In genomic region chr15:74782596-74783071, GRCh38 we compare ENCODE assay signal across 8 cellular contexts. TPM values are rescaled to one million over a fixed set of nuclear protein-coding genes. Genes with fewer than 3 reads are reported as not detected.
DNase-seq lines count a peak whose midpoint lies in the region; ATAC-seq and TF ChIP-seq lines count a peak whose summit lies in the region.

No MANE protein-coding gene starts in this region.

- H2AFZ ChIP-seq in OCI-LY1 (ENCODE audit: low read length), result no peak overlapping the region
- H2AFZ ChIP-seq in neural cell (ENCODE audit: low read depth, low read length), result no peak overlapping the region

- H4K20me1 ChIP-seq in OCI-LY1 (ENCODE audit: insufficient read depth, low read length) (no peaks in the 10 kb centered on the region), neural cell (ENCODE audit: insufficient read depth) (peaks cover 5% of the 10 kb centered on the region)

- TF ChIP-seq EP300 in neural cell (conservative IDR thresholded peaks at IDR 0.05; ENCODE audit: poor library complexity, severe bottlenecking), result no peak

- no peaks in the 10 kb centered on the region for H3K27me3 ChIP-seq in CD4-positive, CD25-positive, alpha-beta regulatory T cell (ENCODE audit: control insufficient read depth, insufficient read depth, low read length)
- H3K27me3 ChIP-seq in OCI-LY1 (ENCODE audit: insufficient read depth, low read length) (no peaks in the 10 kb centered on the region), endocrine pancreas (ENCODE audit: control insufficient read depth, insufficient read depth, low read length) (no peaks in the 10 kb centered on the region), neural cell (ENCODE audit: insufficient read depth, low read depth, low read length) (no peaks in the 10 kb centered on the region)

- peaks cover 11% of the 10 kb centered on the region for H3K27me3 Mint-ChIP-seq in CD4-positive, CD25-positive, alpha-beta regulatory T cell

- H3K4me1 ChIP-seq in CD4-positive, CD25-positive, alpha-beta regulatory T cell (ENCODE audit: control insufficient read depth, insufficient read depth, low read length, poor library complexity, severe bottlenecking), result peaks cover 90% of the 10 kb centered on the region
- H3K4me1 ChIP-seq in OCI-LY1 (ENCODE audit: insufficient read depth, low read length, severe bottlenecking) (peaks cover 87% of the 10 kb centered on the region), endocrine pancreas (ENCODE audit: control insufficient read depth, insufficient read depth, low read length) (no peaks in the 10 kb centered on the region)

- TF ChIP-seq CTCF in OCI-LY1 (IDR thresholded peaks at IDR 0.05; ENCODE audit: low read length) (no peak), neural cell (IDR thresholded peaks at IDR 0.05; ENCODE audit: poor library complexity, severe bottlenecking) (no peak), GM20000 (IDR thresholded peaks at IDR 0.05; ENCODE audit: extremely low read depth, missing control alignments) (no peak)

- no peaks in the 10 kb centered on the region for H3K9me3 Mint-ChIP-seq in CD4-positive, CD25-positive, alpha-beta regulatory T cell

- H3F3A ChIP-seq in OCI-LY1 (ENCODE audit: insufficient read depth, low read length) (peaks cover 35% of the 10 kb centered on the region), neural cell (ENCODE audit: insufficient read depth, low read length, poor library complexity, severe bottlenecking) (no peaks in the 10 kb centered on the region)

- DNase-seq in CD4-positive, CD25-positive, alpha-beta regulatory T cell, result no peak
- DNase-seq in DMS79 (lab: John Stamatoyannopoulos, UW) (no peak), GM20000 (ENCODE audit: low spot score) (no peak)

- no peaks in the 10 kb centered on the region for H3K9me2 ChIP-seq in OCI-LY1 (ENCODE audit: low read depth, low read length)
- H3K9me2 ChIP-seq in neural cell (ENCODE audit: insufficient read depth, low read length), result no peaks in the 10 kb centered on the region

- peak overlapping the region; percentile 89 to 95 (median 94) for H3K4me3 Mint-ChIP-seq in CD4-positive, CD25-positive, alpha-beta regulatory T cell

- H3K4me3 ChIP-seq in CD4-positive, CD25-positive, alpha-beta regulatory T cell (ENCODE audit: low read depth, low read length), result peak overlapping the region; percentile 85
- H3K4me3 ChIP-seq in OCI-LY1 (ENCODE audit: low read depth, low read length, poor library complexity, severe bottlenecking) (peak overlapping the region; percentile 97), endocrine pancreas (ENCODE audit: control insufficient read depth, insufficient read depth, low read length) (peak overlapping the region; percentile 44), neural cell (ENCODE audit: low read length) (peak overlapping the region; percentile 73)

- TF ChIP-seq RAD21 in neural cell (conservative IDR thresholded peaks at IDR 0.05), result no peak

- H3K9ac ChIP-seq in OCI-LY1 (ENCODE audit: low read length), result peak overlapping the region; percentile 99
- peak overlapping the region; percentile 84 for H3K9ac ChIP-seq in endocrine pancreas (ENCODE audit: control insufficient read depth, insufficient read depth, low read length)
- peak overlapping the region; percentile 81 for H3K9ac ChIP-seq in neural cell (ENCODE audit: low read length)

- H3K9me3 ChIP-seq in CD4-positive, CD25-positive, alpha-beta regulatory T cell (ENCODE audit: control insufficient read depth in 2 of 2, low read length in 2 of 2), result no peaks in the 10 kb centered on the region
- H3K9me3 ChIP-seq in OCI-LY1 (ENCODE audit: low read length) (no peaks in the 10 kb centered on the region), endocrine pancreas (ENCODE audit: control insufficient read depth, low read length) (no peaks in the 10 kb centered on the region), neural cell (ENCODE audit: low read length) (no peaks in the 10 kb centered on the region)

- H3K4me1 Mint-ChIP-seq in CD4-positive, CD25-positive, alpha-beta regulatory T cell, result peaks cover 23 to 75% (median 47%) of the 10 kb centered on the region in 4 donors

- H3K4me2 ChIP-seq in OCI-LY1 (ENCODE audit: low read length), result peak overlapping the region; percentile 97
- peak overlapping the region; percentile 94 for H3K4me2 ChIP-seq in neural cell (ENCODE audit: low read length)

- H3K27ac Mint-ChIP-seq in CD4-positive, CD25-positive, alpha-beta regulatory T cell, result peak overlapping the region; percentile 92 to 100 (median 97)

- H3K27ac ChIP-seq in CD4-positive, CD25-positive, alpha-beta regulatory T cell (ENCODE audit: insufficient read depth, low read length, poor library complexity, severe bottlenecking), result peak overlapping the region; percentile 95
- H3K27ac ChIP-seq in OCI-LY1 (ENCODE audit: low read depth, low read length, poor library complexity, severe bottlenecking) (peak overlapping the region; percentile 99), neural cell (ENCODE audit: low read length) (no peak overlapping the region)

- H3K79me2 ChIP-seq in OCI-LY1 (ENCODE audit: insufficient read depth, low read length) (peaks cover 22% of the 10 kb centered on the region), neural cell (replicated peaks; ENCODE audit: insufficient read depth, low read length) (peaks cover 39% of the 10 kb centered on the region)

- H3K36me3 Mint-ChIP-seq in CD4-positive, CD25-positive, alpha-beta regulatory T cell, result peaks cover 13% of the 10 kb centered on the region

- ATAC-seq in CD4-positive, CD25-positive, alpha-beta regulatory T cell (ENCODE audit: low read depth in 2 of 2), result no peak
- ATAC-seq in HG03025 (IDR thresholded peaks at IDR 0.05; ENCODE audit: low FRiP score, unreplicated experiment) (no peak), HG03196 (IDR thresholded peaks at IDR 0.05; ENCODE audit: unreplicated experiment) (no peak)

- H3K36me3 ChIP-seq in CD4-positive, CD25-positive, alpha-beta regulatory T cell (ENCODE audit: control insufficient read depth, insufficient read depth, low read length), result no peaks in the 10 kb centered on the region
- H3K36me3 ChIP-seq in OCI-LY1 (ENCODE audit: insufficient read depth, low read length) (peaks cover 35% of the 10 kb centered on the region; the same call in 1 of the 2 replicates), endocrine pancreas (ENCODE audit: control insufficient read depth, insufficient read depth, low read length) (no peaks in the 10 kb centered on the region), neural cell (ENCODE audit: insufficient read depth, low read length) (no peaks in the 10 kb centered on the region)

TF ChIP-seq in neural cell, 6 proteins besides CTCF, POLR2A, EP300 and RAD21:
- TF ChIP-seq, protein P1, sequence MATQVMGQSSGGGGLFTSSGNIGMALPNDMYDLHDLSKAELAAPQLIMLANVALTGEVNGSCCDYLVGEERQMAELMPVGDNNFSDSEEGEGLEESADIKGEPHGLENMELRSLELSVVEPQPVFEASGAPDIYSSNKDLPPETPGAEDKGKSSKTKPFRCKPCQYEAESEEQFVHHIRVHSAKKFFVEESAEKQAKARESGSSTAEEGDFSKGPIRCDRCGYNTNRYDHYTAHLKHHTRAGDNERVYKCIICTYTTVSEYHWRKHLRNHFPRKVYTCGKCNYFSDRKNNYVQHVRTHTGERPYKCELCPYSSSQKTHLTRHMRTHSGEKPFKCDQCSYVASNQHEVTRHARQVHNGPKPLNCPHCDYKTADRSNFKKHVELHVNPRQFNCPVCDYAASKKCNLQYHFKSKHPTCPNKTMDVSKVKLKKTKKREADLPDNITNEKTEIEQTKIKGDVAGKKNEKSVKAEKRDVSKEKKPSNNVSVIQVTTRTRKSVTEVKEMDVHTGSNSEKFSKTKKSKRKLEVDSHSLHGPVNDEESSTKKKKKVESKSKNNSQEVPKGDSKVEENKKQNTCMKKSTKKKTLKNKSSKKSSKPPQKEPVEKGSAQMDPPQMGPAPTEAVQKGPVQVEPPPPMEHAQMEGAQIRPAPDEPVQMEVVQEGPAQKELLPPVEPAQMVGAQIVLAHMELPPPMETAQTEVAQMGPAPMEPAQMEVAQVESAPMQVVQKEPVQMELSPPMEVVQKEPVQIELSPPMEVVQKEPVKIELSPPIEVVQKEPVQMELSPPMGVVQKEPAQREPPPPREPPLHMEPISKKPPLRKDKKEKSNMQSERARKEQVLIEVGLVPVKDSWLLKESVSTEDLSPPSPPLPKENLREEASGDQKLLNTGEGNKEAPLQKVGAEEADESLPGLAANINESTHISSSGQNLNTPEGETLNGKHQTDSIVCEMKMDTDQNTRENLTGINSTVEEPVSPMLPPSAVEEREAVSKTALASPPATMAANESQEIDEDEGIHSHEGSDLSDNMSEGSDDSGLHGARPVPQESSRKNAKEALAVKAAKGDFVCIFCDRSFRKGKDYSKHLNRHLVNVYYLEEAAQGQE (IDR thresholded peaks at IDR 0.05; ENCODE audit: borderline replicate concordance), result no peak

RNA-seq across cellular contexts. Expression of gene CSK, which starts 0.8 kb away (rescaled TPM):
- 257 TPM for total RNA-seq in CD4-positive, CD25-positive, alpha-beta regulatory T cell
- polyA plus RNA-seq in CD4-positive, CD25-positive, alpha-beta regulatory T cell, result 100 to 1,000 TPM; 131 to 151 (median 141) TPM
- 40.5 and 45.5 TPM in 2 replicates for polyA plus RNA-seq in neural cell
- 36.5 and 38.7 TPM in 2 replicates for polyA minus RNA-seq in neural cell

RNA-seq across cellular contexts. Expression of gene LMAN1L, which starts 30.0 kb away (rescaled TPM):
- not detected for total RNA-seq in CD4-positive, CD25-positive, alpha-beta regulatory T cell
- not detected for polyA plus RNA-seq in CD4-positive, CD25-positive, alpha-beta regulatory T cell
- polyA plus RNA-seq in neural cell, result 0.18 TPM in 1 of 2 replicates, not detected in the other
- polyA minus RNA-seq in neural cell, result not detected in 2 replicates

RNA-seq across cellular contexts. Expression of gene CYP1A2, which starts 34.0 kb away (rescaled TPM):
- not detected for total RNA-seq in CD4-positive, CD25-positive, alpha-beta regulatory T cell
- not detected for polyA plus RNA-seq in CD4-positive, CD25-positive, alpha-beta regulatory T cell
- polyA plus RNA-seq in neural cell, result not detected in 2 replicates
- polyA minus RNA-seq in neural cell, result not detected in 2 replicates

RNA-seq across cellular contexts. Expression of gene CPLX3, which starts 43.8 kb away (rescaled TPM):
- total RNA-seq in CD4-positive, CD25-positive, alpha-beta regulatory T cell, result 0.35 TPM
- polyA plus RNA-seq in CD4-positive, CD25-positive, alpha-beta regulatory T cell, result not detected
- polyA plus RNA-seq in neural cell, result 0.27 and 0.66 TPM in 2 replicates
- polyA minus RNA-seq in neural cell, result not detected in 2 replicates

RNA-seq across cellular contexts. Expression of gene CYP1A1, which starts 57.3 kb away (rescaled TPM):
- total RNA-seq in CD4-positive, CD25-positive, alpha-beta regulatory T cell, result not detected
- not detected for polyA plus RNA-seq in CD4-positive, CD25-positive, alpha-beta regulatory T cell
- 0.09 and 0.36 TPM in 2 replicates for polyA plus RNA-seq in neural cell
- 0.24 and 0.58 TPM in 2 replicates for polyA minus RNA-seq in neural cell

Comparison
In these comparisons a context has a peak if more than half of its experiments do, and no peak if none do; other contexts are left out.
1. H3K4me3 ChIP-seq: peak in every context shown above with its lines; median percentile 97 in OCI-LY1; 85 in CD4-positive, CD25-positive, alpha-beta regulatory T cell; 73 in neural cell; 44 in endocrine pancreas.